In genomic region chr1:11923827-11924113, GRCh38 we compare ENCODE assay signal across 1 cellular context.
TF ChIP-seq lines count a peak whose summit lies in the region.

No MANE protein-coding gene starts in this region.

TF ChIP-seq in WTC11, 78 proteins besides CTCF, POLR2A, EP300 and RAD21 (continued from another document):
- TF ChIP-seq, protein P1, sequence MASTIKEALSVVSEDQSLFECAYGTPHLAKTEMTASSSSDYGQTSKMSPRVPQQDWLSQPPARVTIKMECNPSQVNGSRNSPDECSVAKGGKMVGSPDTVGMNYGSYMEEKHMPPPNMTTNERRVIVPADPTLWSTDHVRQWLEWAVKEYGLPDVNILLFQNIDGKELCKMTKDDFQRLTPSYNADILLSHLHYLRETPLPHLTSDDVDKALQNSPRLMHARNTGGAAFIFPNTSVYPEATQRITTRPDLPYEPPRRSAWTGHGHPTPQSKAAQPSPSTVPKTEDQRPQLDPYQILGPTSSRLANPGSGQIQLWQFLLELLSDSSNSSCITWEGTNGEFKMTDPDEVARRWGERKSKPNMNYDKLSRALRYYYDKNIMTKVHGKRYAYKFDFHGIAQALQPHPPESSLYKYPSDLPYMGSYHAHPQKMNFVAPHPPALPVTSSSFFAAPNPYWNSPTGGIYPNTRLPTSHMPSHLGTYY (CRISPR knock-in tag; IDR thresholded peaks at IDR 0.05) = no peak
